In the genomic region with DNA sequence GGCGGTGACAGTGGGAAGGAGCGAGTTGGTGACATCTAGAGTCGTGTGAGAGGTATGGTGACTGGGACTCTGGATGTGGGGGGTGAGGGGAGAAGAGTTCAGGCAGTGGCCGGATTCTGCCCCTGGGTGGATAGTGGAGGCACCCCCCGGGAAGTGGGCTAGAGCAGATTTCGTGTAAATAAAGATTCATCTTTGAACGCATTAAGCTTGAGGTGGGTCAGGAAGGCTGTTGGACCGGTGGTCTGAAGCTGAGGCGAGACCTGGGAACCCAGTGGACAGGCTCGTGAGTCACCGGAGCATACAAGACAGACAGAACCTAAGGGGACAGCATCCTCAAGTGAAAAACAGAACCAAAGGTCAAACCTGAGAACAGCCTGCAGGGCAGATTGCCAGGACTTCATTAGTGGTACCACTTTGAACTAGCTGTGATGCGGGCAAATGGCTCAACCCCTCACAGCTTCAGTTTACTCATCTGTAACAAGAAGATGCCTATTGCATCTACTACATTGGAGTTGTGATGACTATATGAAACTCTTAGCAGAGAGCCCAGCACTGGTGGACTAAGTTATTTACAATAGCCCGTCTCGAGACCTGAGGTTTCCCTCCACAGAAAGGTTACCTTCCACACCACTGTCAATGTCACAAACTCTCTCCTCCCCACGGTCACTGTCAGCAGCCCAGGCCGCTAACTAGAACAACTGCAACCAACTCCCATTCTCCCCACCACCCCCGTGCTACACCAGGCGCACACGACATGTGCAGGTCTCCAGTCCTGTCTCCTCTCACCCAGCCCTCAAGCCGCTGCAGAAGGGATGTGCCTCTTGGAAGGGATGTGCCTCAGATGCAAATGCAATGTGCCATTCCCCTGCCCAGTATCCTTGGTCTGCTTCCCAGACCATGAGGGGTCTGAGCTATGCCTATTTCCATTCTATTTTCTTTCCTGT, we compare ENCODE assay signal across 9 cellular contexts. TPM values are rescaled to one million over a fixed set of nuclear protein-coding genes. Genes with fewer than 3 reads are reported as not detected.
DNase-seq lines count a peak whose midpoint lies in the region; ATAC-seq and TF ChIP-seq lines count a peak whose summit lies in the region.
"Had no signal": no experiment of that assay in that cellular context is flagged by ENCODE, and none has a peak within 500 bp of the region (broad histone marks: within the 10 kb centered on the region; RNA-seq: fewer than 3 reads in every experiment).

No MANE protein-coding gene starts in this region.

- TSS peak; percentile 41 for BruUV-seq in PC-3 (replicated peaks; lab: Mats Ljungman, UMichigan)

- intact Hi-C loops in PC-3 (cut with micrococcal nuclease), result no loop called here

- H3K4me1 Mint-ChIP-seq in effector memory CD8-positive, alpha-beta T cell (ENCODE audit: low read depth in 2 of 2), result peaks cover 16 to 20% of the 10 kb centered on the region in 2 donors

- H3K9me2 ChIP-seq in PC-3 (replicated peaks; ENCODE audit: low read length), result no peaks in the 10 kb centered on the region
- H3K9me2 ChIP-seq in neural cell (ENCODE audit: insufficient read depth, low read length), result no peaks in the 10 kb centered on the region

- H3K9me3 ChIP-seq in PC-3 (ENCODE audit: low read length) (no peaks in the 10 kb centered on the region), neural cell (ENCODE audit: low read length) (no peaks in the 10 kb centered on the region)
- H3K9me3 ChIP-seq: mucosa of descending colon had no signal

- POLR2A ChIA-PET in PC-3 (lab: Charles Lee; ENCODE audit: unreplicated experiment), result no interaction called here

- peak overlapping the region; percentile 76 to 82 for H3K27ac Mint-ChIP-seq in effector memory CD8-positive, alpha-beta T cell

- peak overlapping the region; percentile 93 for H3K4me2 ChIP-seq in PC-3 (ENCODE audit: low read length)
- peak overlapping the region; percentile 38 for H3K4me2 ChIP-seq in neural cell (ENCODE audit: low read length)

- peaks cover 6% of the 10 kb centered on the region for H3K36me3 Mint-ChIP-seq in effector memory CD8-positive, alpha-beta T cell (ENCODE audit: insufficient read depth)

- H3K27me3 Mint-ChIP-seq in effector memory CD8-positive, alpha-beta T cell, result peaks cover 16 to 21% of the 10 kb centered on the region in 2 donors

- no peaks in the 10 kb centered on the region for H3K9me3 Mint-ChIP-seq in effector memory CD8-positive, alpha-beta T cell

- CTCF ChIA-PET in PC-3 (lab: Charles Lee), result interaction anchor here (0.5 kb wide), 1 partner anchor 444 kb away, joined by 3 read pairs; no protein-coding TSS in a partner anchor

- H3K4me3 Mint-ChIP-seq in effector memory CD8-positive, alpha-beta T cell, result peak overlapping the region; percentile 87 to 94

- no peak for TF ChIP-seq CTCF in PC-3 (conservative IDR thresholded peaks at IDR 0.05; ENCODE audit: low read depth, low read length)
- TF ChIP-seq CTCF in neural cell (IDR thresholded peaks at IDR 0.05; ENCODE audit: poor library complexity, severe bottlenecking), result peak; percentile 64

- H3F3A ChIP-seq in PC-3 (ENCODE audit: low read length, unreplicated experiment) (no peaks in the 10 kb centered on the region), neural cell (ENCODE audit: insufficient read depth, low read length, poor library complexity, severe bottlenecking) (no peaks in the 10 kb centered on the region)

- ATAC-seq in PC-3, result no peak
- ATAC-seq in effector memory CD8-positive, alpha-beta T cell (replicated peaks), result no peak

- H2AFZ ChIP-seq in PC-3 (ENCODE audit: low read length) (peak overlapping the region; percentile 86), neural cell (ENCODE audit: low read depth, low read length) (no peak overlapping the region)

- H3K79me2 ChIP-seq in PC-3 (ENCODE audit: low read length) (peaks cover 40% of the 10 kb centered on the region), neural cell (replicated peaks; ENCODE audit: insufficient read depth, low read length) (no peaks in the 10 kb centered on the region)

- H3K27me3 ChIP-seq in PC-3 (ENCODE audit: low read length), result no peaks in the 10 kb centered on the region
- H3K27me3 ChIP-seq in neural cell (ENCODE audit: insufficient read depth, low read depth, low read length), result no peaks in the 10 kb centered on the region

- TF ChIP-seq EP300 in neural cell (conservative IDR thresholded peaks at IDR 0.05; ENCODE audit: poor library complexity, severe bottlenecking), result no peak

- in situ Hi-C loops in KBM-7 (cut with MboI; ENCODE audit: low pct_unique_long_range_greater_than_20kb, low sequenced_read_pairs), result no loop called here

- peak; percentile 20 for DNase-seq in stimulated activated CD4-positive, alpha-beta T cell treated with anti-CD3 and anti-CD28 coated beads, Interleukin-1b, Interleukin-23, amount 100 ng/mL, for 48 hours
- no peak for DNase-seq in stimulated activated CD4-positive, alpha-beta T cell treated with anti-CD3 and anti-CD28 coated beads, Interleukin-2, amount 100 ng/mL, for 48 hours
- DNase-seq in PC-3, result peak; percentile 3
- no peak for DNase-seq in effector memory CD8-positive, alpha-beta T cell
- DNase-seq in NCI-H1436 treated with DMSO at 0.1 percent for 48 hours (lab: John Stamatoyannopoulos, UW), result no peak
- DNase-seq in KBM-7, result no peak
- DNase-seq in D341Med (ENCODE audit: low spot score), result no peak

- 0 out of 2 replicates have a peak, but pooled peaks cover 15% of the 10 kb centered on the region for H4K20me1 ChIP-seq in PC-3 (ENCODE audit: low read length)
- no peaks in the 10 kb centered on the region for H4K20me1 ChIP-seq in neural cell (ENCODE audit: insufficient read depth)

- H3K36me3 ChIP-seq in PC-3 (ENCODE audit: low read depth, low read length), result no peaks in the 10 kb centered on the region
- no peaks in the 10 kb centered on the region for H3K36me3 ChIP-seq in neural cell (ENCODE audit: insufficient read depth, low read length)

- H3K9ac ChIP-seq in PC-3 (ENCODE audit: low read length), result peak overlapping the region; percentile 98
- peak overlapping the region; percentile 72 for H3K9ac ChIP-seq in neural cell (ENCODE audit: low read length)

- H3K27ac ChIP-seq in PC-3 (ENCODE audit: low read length) (peak overlapping the region; percentile 13; the same call in 1 of the 2 replicates), neural cell (ENCODE audit: low read length) (no peak overlapping the region)

- H3K4me3 ChIP-seq in PC-3 (ENCODE audit: low read length) (peak overlapping the region; percentile 90), neural cell (ENCODE audit: low read length) (peak overlapping the region; percentile 85)

- H3K4me1 ChIP-seq in PC-3 (ENCODE audit: insufficient read depth, low read length), result peaks cover 16% of the 10 kb centered on the region

- peak; percentile 60 for TF ChIP-seq RAD21 in neural cell (conservative IDR thresholded peaks at IDR 0.05)

TF ChIP-seq in neural cell, 6 proteins besides CTCF, POLR2A, EP300 and RAD21:
- peak; percentile 58 for TF ChIP-seq SMC3 (conservative IDR thresholded peaks at IDR 0.05; ENCODE audit: poor library complexity)
- TF ChIP-seq, protein P1, sequence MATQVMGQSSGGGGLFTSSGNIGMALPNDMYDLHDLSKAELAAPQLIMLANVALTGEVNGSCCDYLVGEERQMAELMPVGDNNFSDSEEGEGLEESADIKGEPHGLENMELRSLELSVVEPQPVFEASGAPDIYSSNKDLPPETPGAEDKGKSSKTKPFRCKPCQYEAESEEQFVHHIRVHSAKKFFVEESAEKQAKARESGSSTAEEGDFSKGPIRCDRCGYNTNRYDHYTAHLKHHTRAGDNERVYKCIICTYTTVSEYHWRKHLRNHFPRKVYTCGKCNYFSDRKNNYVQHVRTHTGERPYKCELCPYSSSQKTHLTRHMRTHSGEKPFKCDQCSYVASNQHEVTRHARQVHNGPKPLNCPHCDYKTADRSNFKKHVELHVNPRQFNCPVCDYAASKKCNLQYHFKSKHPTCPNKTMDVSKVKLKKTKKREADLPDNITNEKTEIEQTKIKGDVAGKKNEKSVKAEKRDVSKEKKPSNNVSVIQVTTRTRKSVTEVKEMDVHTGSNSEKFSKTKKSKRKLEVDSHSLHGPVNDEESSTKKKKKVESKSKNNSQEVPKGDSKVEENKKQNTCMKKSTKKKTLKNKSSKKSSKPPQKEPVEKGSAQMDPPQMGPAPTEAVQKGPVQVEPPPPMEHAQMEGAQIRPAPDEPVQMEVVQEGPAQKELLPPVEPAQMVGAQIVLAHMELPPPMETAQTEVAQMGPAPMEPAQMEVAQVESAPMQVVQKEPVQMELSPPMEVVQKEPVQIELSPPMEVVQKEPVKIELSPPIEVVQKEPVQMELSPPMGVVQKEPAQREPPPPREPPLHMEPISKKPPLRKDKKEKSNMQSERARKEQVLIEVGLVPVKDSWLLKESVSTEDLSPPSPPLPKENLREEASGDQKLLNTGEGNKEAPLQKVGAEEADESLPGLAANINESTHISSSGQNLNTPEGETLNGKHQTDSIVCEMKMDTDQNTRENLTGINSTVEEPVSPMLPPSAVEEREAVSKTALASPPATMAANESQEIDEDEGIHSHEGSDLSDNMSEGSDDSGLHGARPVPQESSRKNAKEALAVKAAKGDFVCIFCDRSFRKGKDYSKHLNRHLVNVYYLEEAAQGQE (IDR thresholded peaks at IDR 0.05; ENCODE audit: borderline replicate concordance), result no peak
- no peak for TF ChIP-seq MXI1 (conservative IDR thresholded peaks at IDR 0.05; ENCODE audit: poor library complexity, severe bottlenecking)
- no peak for TF ChIP-seq EZH2 (IDR thresholded peaks at IDR 0.05; ENCODE audit: borderline replicate concordance, insufficient read depth, low read length, poor library complexity, severe bottlenecking)
TF ChIP-seq in neural cell: peak in this region for 1.

RNA-seq across cellular contexts. Expression of a gene that starts 0.9 kb away (rescaled TPM):
- 33.4 and 42.2 TPM in 2 replicates for total RNA-seq in PC-3 (2014; rRNA removed)
- polyA plus RNA-seq in neural cell, result 4.2 and 4.9 TPM in 2 replicates
- polyA minus RNA-seq in neural cell, result 3.5 and 6.1 TPM in 2 replicates

RNA-seq across cellular contexts. Expression of a gene that starts 25.3 kb away (rescaled TPM):
- total RNA-seq in PC-3 (2014; rRNA removed), result 4.5 and 4.8 TPM in 2 replicates
- polyA plus RNA-seq in neural cell, result 0.43 and 0.82 TPM in 2 replicates
- 0.97 and 2.1 TPM in 2 replicates for polyA minus RNA-seq in neural cell

RNA-seq across cellular contexts. Expression of a gene that starts 47.1 kb away (rescaled TPM):
- 19.4 and 22.1 TPM in 2 replicates for total RNA-seq in PC-3 (2014; rRNA removed)
- 51.1 and 58.0 TPM in 2 replicates for polyA plus RNA-seq in neural cell
- 191 and 204 TPM in 2 replicates for polyA minus RNA-seq in neural cell

Comparison
In these comparisons a context has a peak if more than half of its experiments do, and no peak if none do; other contexts are left out.
1. DNase-seq: peak in stimulated activated CD4-positive, alpha-beta T cell treated with anti-CD3 and anti-CD28 coated beads, Interleukin-1b, Interleukin-23, amount 100 ng/mL, for 48 hours (single experiment) and PC-3 (single experiment); none in stimulated activated CD4-positive, alpha-beta T cell treated with anti-CD3 and anti-CD28 coated beads, Interleukin-2, amount 100 ng/mL, for 48 hours (0 of 2), effector memory CD8-positive, alpha-beta T cell (0 of 3), NCI-H1436 treated with DMSO at 0.1 percent for 48 hours (single experiment), KBM-7 (single experiment) and D341Med (single experiment).